In genomic region chr6:11320914-11321549, GRCh38 we compare ENCODE assay signal across 19 cellular contexts.
A peak's percentile ranks its signal among the peaks of the same experiment; 100 is the strongest.
DNase-seq lines count a peak whose midpoint lies in the region; ATAC-seq, FAIRE-seq and TF ChIP-seq lines count a peak whose summit lies in the region.
"Had no signal": no experiment of that assay in that cellular context is flagged by ENCODE, and none has a peak within 500 bp of the region (broad histone marks: within the 10 kb centered on the region; RNA-seq: fewer than 3 reads in every experiment).

No MANE protein-coding gene starts in this region.

- peak overlapping the region in 4 of 7 donors; percentile 11 to 83 (median 40) for H3K27ac Mint-ChIP-seq in CD4-positive, alpha-beta memory T cell

- FAIRE-seq in K562 (lab: Jason Lieb, UNC) = no peak
- FAIRE-seq: D721Med had no signal

- in situ Hi-C loops in K562 (cut with MboI) = no loop called here

- no peaks in the 10 kb centered on the region for H3K9me3 ChIP-seq in CD4-positive, alpha-beta memory T cell (ENCODE audit: control insufficient read depth in 1 of 2, low read length in 2 of 2)
- H3K9me3 ChIP-seq in SJSA1 (replicated peaks) (no peaks in the 10 kb centered on the region), K562 (replicated peaks; ENCODE audit: control insufficient read depth, insufficient read depth, low read depth, low read length) (no peaks in the 10 kb centered on the region; the same call in 1 of the 2 replicates)
- H3K9me3 ChIP-seq: HAP-1, SK-N-SH had no signal

- no peaks in the 10 kb centered on the region for H3K27me3 Mint-ChIP-seq in CD4-positive, alpha-beta memory T cell
- H3K27me3 Mint-ChIP-seq: CD4-positive, alpha-beta T cell had no signal

- CTCF ChIA-PET in CD4-positive, alpha-beta memory T cell (lab: Charles Lee; ENCODE audit: partially characterized antibody) = no interaction called here
- CTCF ChIA-PET in K562 (lab: Yijun Ruan, JAX; ENCODE audit: low intra/inter-chr PET ratio) = interaction anchor here (0.6 kb wide), 1 partner anchor 145 kb away, joined by 3 read pairs; no protein-coding TSS in a partner anchor

- H3K4me3 Mint-ChIP-seq in CD4-positive, alpha-beta memory T cell = no peak overlapping the region
- H3K4me3 Mint-ChIP-seq: CD4-positive, alpha-beta T cell had no signal

- TF ChIP-seq EP300 in K562 (IDR thresholded peaks at IDR 0.05; ENCODE audit: low read length) = no peak

- ATAC-seq in K562 (no peak), HG03565 (IDR thresholded peaks at IDR 0.05; ENCODE audit: unreplicated experiment) (no peak)

- no peak for TF ChIP-seq CTCF in K562 (IDR thresholded peaks at IDR 0.05 in 2 of 3, conservative IDR thresholded peaks at IDR 0.05 in 1 of 3; ENCODE audit: insufficient read depth in 2 of 3, low read depth in 1 of 3, low read length in 3 of 3)

- intact Hi-C loops in CD4-positive, alpha-beta memory T cell (cut with micrococcal nuclease) = no loop called here
- intact Hi-C loops in K562 (cut with micrococcal nuclease) = no loop called here

- no peak overlapping the region for H3K4me2 ChIP-seq in K562 (ENCODE audit: insufficient read depth, low read length)
- H3K4me2 ChIP-seq: SK-N-SH had no signal

- H3K4me3 ChIP-seq in CD4-positive, alpha-beta memory T cell (ENCODE audit: low read length in 2 of 2) = no peak overlapping the region
- H3K4me3 ChIP-seq in SJSA1 (no peak overlapping the region), K562 (no peak overlapping the region)
- H3K4me3 ChIP-seq: HAP-1 had no signal

- no peak overlapping the region for H3K27ac ChIP-seq in CD4-positive, alpha-beta memory T cell (ENCODE audit: low read depth, low read length)
- H3K27ac ChIP-seq in SJSA1 = 0 out of 2 replicates have a peak overlapping the region, but pooled peaks have one; percentile 21
- no peak overlapping the region for H3K27ac ChIP-seq in K562 (ENCODE audit: extremely low read depth, low read depth, low read length)

- H3K27me3 ChIP-seq in CD4-positive, alpha-beta memory T cell (ENCODE audit: insufficient read depth, low read length) = no peaks in the 10 kb centered on the region
- no peaks in the 10 kb centered on the region for H3K27me3 ChIP-seq in SJSA1 (replicated peaks)
- H3K27me3 ChIP-seq in K562 (ENCODE audit: control insufficient read depth in 2 of 2, insufficient read depth in 2 of 2, low read length in 2 of 2) = peaks cover 0 to 22% of the 10 kb centered on the region in 2 experiments; a peak in 2 of 5 replicates

- WGBS in K562 (ENCODE audit: insufficient coverage, low coverage, missing lambda C conversion rate) = 2% methylated on average over 9 of the region's 9 CpGs

- H3K9ac ChIP-seq in K562 (ENCODE audit: insufficient read depth in 1 of 2, low read depth in 2 of 2, low read length in 2 of 2) = no peak overlapping the region
- H3K9ac ChIP-seq: SK-N-SH had no signal

- no peak for TF ChIP-seq RAD21 in K562 (CRISPR knock-in tag; conservative IDR thresholded peaks at IDR 0.05 in 1 of 2, IDR thresholded peaks at IDR 0.05 in 1 of 2)

- no peak overlapping the region for H2AFZ ChIP-seq in K562 (ENCODE audit: low read depth, low read length)

- no TSS peak for BruUV-seq in K562 (replicated peaks; lab: Mats Ljungman, UMichigan)

- H3K79me2 ChIP-seq in K562 (ENCODE audit: control insufficient read depth, insufficient read depth, low read length) = no peaks in the 10 kb centered on the region

- H3K4me1 ChIP-seq in CD4-positive, alpha-beta memory T cell (ENCODE audit: insufficient read depth, low read length) = peaks cover 29% of the 10 kb centered on the region
- H3K4me1 ChIP-seq in SJSA1 (replicated peaks) (peaks cover 39% of the 10 kb centered on the region), K562 (replicated peaks in 1 of 2; ENCODE audit: control insufficient read depth in 2 of 2, insufficient read depth in 2 of 2, low read length in 2 of 2) (no peaks in the 10 kb centered on the region)

- H3K4me1 Mint-ChIP-seq in CD4-positive, alpha-beta memory T cell = peaks cover 41 to 62% (median 51%) of the 10 kb centered on the region in 4 donors

- H4K20me1 ChIP-seq in K562 (replicated peaks; ENCODE audit: control insufficient read depth, insufficient read depth, low read length) = no peaks in the 10 kb centered on the region

- H3K36me3 ChIP-seq in CD4-positive, alpha-beta memory T cell (ENCODE audit: insufficient read depth, low read length) = no peaks in the 10 kb centered on the region
- no peaks in the 10 kb centered on the region for H3K36me3 ChIP-seq in SJSA1
- no peaks in the 10 kb centered on the region for H3K36me3 ChIP-seq in K562 (ENCODE audit: control insufficient read depth, insufficient read depth, low read length)
- H3K36me3 ChIP-seq: HAP-1 had no signal

- no peak for TF ChIP-seq POLR2A in K562 (conservative IDR thresholded peaks at IDR 0.05)

- H3K9me1 ChIP-seq in K562 (ENCODE audit: control insufficient read depth, insufficient read depth, low read length) = no peaks in the 10 kb centered on the region

- H3K36me3 Mint-ChIP-seq in CD4-positive, alpha-beta memory T cell = peaks cover 45 to 48% of the 10 kb centered on the region in 2 donors

- no peak for DNase-seq in CD4-positive, alpha-beta memory T cell
- DNase-seq in SJSA1 (ENCODE audit: low read depth in 1 of 2, low spot score in 2 of 2) = no peak
- no peak for DNase-seq in K562 (ENCODE audit: extremely low read depth in 1 of 4, low spot score in 3 of 4)
- DNase-seq in pons (ENCODE audit: low spot score) = peak; percentile 37
- no peak for DNase-seq in NCI-H1417 treated with DMSO at 0.1 percent for 48 hours (lab: John Stamatoyannopoulos, UW)
- DNase-seq in HT-29 (ENCODE audit: low spot score) = no peak
- DNase-seq: CD4-positive, alpha-beta T cell; KBM-7; NCI-H1105; NCI-H1694 treated with DMSO at 0.1 percent for 48 hours; NCI-H2107; NCI-H510A treated with DMSO at 0.1 percent for 48 hours; NCI-H82; OCI-M1; Right ventricle myocardium superior; SK-N-SH had no signal

- peaks cover 0 to 3% (median 0%) of the 10 kb centered on the region in 8 donors for H3K9me3 Mint-ChIP-seq in CD4-positive, alpha-beta memory T cell
- H3K9me3 Mint-ChIP-seq: CD4-positive, alpha-beta T cell had no signal

- POLR2A ChIA-PET in CD4-positive, alpha-beta memory T cell (lab: Charles Lee; ENCODE audit: partially characterized antibody) = no interaction called here
- POLR2A ChIA-PET in K562 (lab: Yijun Ruan, JAX) = no interaction called here

TF ChIP-seq in K562, 482 proteins besides CTCF, POLR2A, EP300 and RAD21:
- TF ChIP-seq ZNF512 (tag; IDR thresholded peaks at IDR 0.05) = peak; percentile 54; the same call in 1 of the 2 replicates
- TF ChIP-seq GATAD2A (IDR thresholded peaks at IDR 0.05) = no peak
